ENCODE assay signal across 8 cellular contexts in genomic region chr1:156076609-156077429, GRCh38. TPM values are rescaled to one million over a fixed set of nuclear protein-coding genes. Genes with fewer than 3 reads are reported as not detected.
DNase-seq lines count a peak whose midpoint lies in the region; ATAC-seq, FAIRE-seq and TF ChIP-seq lines count a peak whose summit lies in the region.

No MANE protein-coding gene starts in this region.

- H3K4me3 Mint-ChIP-seq in astrocyte (ENCODE audit: unreplicated experiment), result no peak overlapping the region

- 97% methylated on average over 65 of the region's 73 CpGs for WGBS in HepG2 (ENCODE audit: low lambda C conversion rate)

- H3K4me2 ChIP-seq in astrocyte (ENCODE audit: low read length) (peak overlapping the region; percentile 94), HepG2 (ENCODE audit: low read depth, low read length) (no peak overlapping the region)

- DNase-seq in astrocyte (ENCODE audit: low read depth) (no peak), HepG2 (ENCODE audit: low spot score) (no peak), thoracic aorta (ENCODE audit: low spot score) (no peak), glomerular visceral epithelial cell (ENCODE audit: extremely low spot score) (no peak), NCI-H128 (lab: John Stamatoyannopoulos, UW; ENCODE audit: unreplicated experiment) (no peak)

- TF ChIP-seq POLR2A in HepG2 (IDR thresholded peaks at IDR 0.05; ENCODE audit: insufficient read depth in 1 of 2, low read depth in 2 of 2, low read length in 2 of 2), result no peak

- H3K79me2 ChIP-seq in astrocyte (ENCODE audit: insufficient read depth, low read length) (peaks cover 70% of the 10 kb centered on the region), HepG2 (ENCODE audit: insufficient read depth, low read length) (peaks cover 17% of the 10 kb centered on the region)

- FAIRE-seq in astrocyte (lab: Jason Lieb, UNC), result no peak
- FAIRE-seq in HepG2 (lab: Jason Lieb, UNC), result no peak

- in situ Hi-C loops in HepG2 (cut with HindIII; ENCODE audit: extremely low pct_ligation_motif_present, low pct_unique_long_range_greater_than_20kb), result no loop called here

- H4K20me1 ChIP-seq in astrocyte (ENCODE audit: insufficient read depth, low read length) (peaks cover 86% of the 10 kb centered on the region), HepG2 (ENCODE audit: insufficient read depth, low read length) (peaks cover 2% of the 10 kb centered on the region; the same call in 1 of the 2 replicates)

- H3K27ac Mint-ChIP-seq in astrocyte (ENCODE audit: unreplicated experiment), result no peak overlapping the region

- H3K27me3 Mint-ChIP-seq in astrocyte (ENCODE audit: low read depth, unreplicated experiment), result no peaks in the 10 kb centered on the region

- H3K4me3 ChIP-seq in astrocyte (ENCODE audit: insufficient read depth, low read depth, low read length) (no peak overlapping the region), HepG2 (replicated peaks in 1 of 3; ENCODE audit: insufficient read depth in 1 of 3, low read depth in 2 of 3, low read length in 3 of 3) (no peak overlapping the region), thoracic aorta (peak overlapping the region; percentile 53)

- TF ChIP-seq RAD21 in HepG2 (CRISPR knock-in tag; IDR thresholded peaks at IDR 0.05), result no peak

- no peak for TF ChIP-seq CTCF in astrocyte (IDR thresholded peaks at IDR 0.05; ENCODE audit: insufficient read depth, low read depth, low read length)
- TF ChIP-seq CTCF in HepG2 (CRISPR knock-in tag; IDR thresholded peaks at IDR 0.05), result no peak
- no peak for TF ChIP-seq CTCF in thoracic aorta (IDR thresholded peaks at IDR 0.05)

- peak; percentile 73 for ATAC-seq in GM21723 (IDR thresholded peaks at IDR 0.05; ENCODE audit: unreplicated experiment)
- ATAC-seq in HepG2, result no peak
- ATAC-seq in thoracic aorta (ENCODE audit: insufficient number of reproducible peaks, low FRiP score, low read depth), result no peak
- no peak for ATAC-seq in GM19324 (IDR thresholded peaks at IDR 0.05; ENCODE audit: low FRiP score, unreplicated experiment)
- ATAC-seq in HG03039 (IDR thresholded peaks at IDR 0.05; ENCODE audit: unreplicated experiment), result no peak

- no peaks in the 10 kb centered on the region for H3K27me3 ChIP-seq in astrocyte (ENCODE audit: insufficient read depth, low read length)
- no peaks in the 10 kb centered on the region for H3K27me3 ChIP-seq in HepG2 (ENCODE audit: control insufficient read depth in 1 of 2, insufficient read depth in 2 of 2, low read length in 2 of 2)
- H3K27me3 ChIP-seq in thoracic aorta (replicated peaks; ENCODE audit: insufficient read depth), result no peaks in the 10 kb centered on the region

- no peak overlapping the region for H2AFZ ChIP-seq in astrocyte (ENCODE audit: low read depth, low read length)
- H2AFZ ChIP-seq in HepG2 (ENCODE audit: low read length), result no peak overlapping the region

- TF ChIP-seq EP300 in HepG2 (IDR thresholded peaks at IDR 0.05; ENCODE audit: low read depth in 2 of 2, low read length in 2 of 2) (no peak), HepG2 (CRISPR knock-in tag; IDR thresholded peaks at IDR 0.05; ENCODE audit: borderline replicate concordance) (no peak)

- H3K36me3 ChIP-seq in astrocyte (ENCODE audit: insufficient read depth, low read length) (peaks cover 7% of the 10 kb centered on the region), HepG2 (replicated peaks in 1 of 2; ENCODE audit: control insufficient read depth in 1 of 2, insufficient read depth in 2 of 2, low read length in 2 of 2) (peaks cover 5 to 14% of the 10 kb centered on the region in 2 experiments; a peak in 4 of 5 replicates), thoracic aorta (no peaks in the 10 kb centered on the region)

- H3K4me1 Mint-ChIP-seq in astrocyte (ENCODE audit: low read depth, unreplicated experiment), result peaks cover 44% of the 10 kb centered on the region

- no TSS peak for BruUV-seq in HepG2 (replicated peaks; lab: Mats Ljungman, UMichigan)

- CTCF ChIA-PET in HepG2 (lab: Yijun Ruan, JAX; ENCODE audit: low intra/inter-chr PET ratio, low total read pairs), result no interaction called here

- H3K27ac ChIP-seq in astrocyte (ENCODE audit: low read depth, low read length), result no peak overlapping the region
- H3K27ac ChIP-seq in HepG2 (ENCODE audit: extremely low read length, insufficient read depth, low read length), result no peak overlapping the region
- no peak overlapping the region for H3K27ac ChIP-seq in thoracic aorta

- H3K9ac ChIP-seq in astrocyte (ENCODE audit: low read length) (no peak overlapping the region), HepG2 (ENCODE audit: insufficient read depth, low read depth, low read length) (no peak overlapping the region)

- H3K36me3 Mint-ChIP-seq in astrocyte (ENCODE audit: low read depth, unreplicated experiment), result peaks cover 20% of the 10 kb centered on the region

- H3K9me3 ChIP-seq in astrocyte (ENCODE audit: insufficient read depth, low read depth, low read length) (no peaks in the 10 kb centered on the region), HepG2 (ENCODE audit: low read length) (no peaks in the 10 kb centered on the region), thoracic aorta (no peaks in the 10 kb centered on the region)

- intact Hi-C loops in HepG2 (cut with micrococcal nuclease; ENCODE audit: unreplicated experiment), result no loop called here

- H3K9me3 Mint-ChIP-seq in astrocyte (ENCODE audit: unreplicated experiment), result no peaks in the 10 kb centered on the region

- POLR2A ChIA-PET in HepG2 (lab: Yijun Ruan, JAX), result no interaction called here

- H3K4me1 ChIP-seq in astrocyte (ENCODE audit: insufficient read depth, low read length) (peaks cover 28% of the 10 kb centered on the region), HepG2 (ENCODE audit: insufficient read depth, low read length) (peaks cover 49% of the 10 kb centered on the region), thoracic aorta (ENCODE audit: control insufficient read depth in 1 of 2, low read depth in 2 of 2) (peaks cover under 1 to 5% of the 10 kb centered on the region in 2 donors)

RNA-seq across cellular contexts. Expression of gene MEX3A, which starts 5.4 kb away (rescaled TPM):
- total RNA-seq in astrocyte, result 32.9 and 37.6 TPM in 2 replicates
- 7.6 TPM in 2 replicates for total RNA-seq in HepG2 (2016; rRNA removed; fragmentation: Illumina TruSeq; extraction: Trizol)
- total RNA-seq in HepG2 (2016; cell fraction: cytosol; rRNA removed; fragmentation: Illumina TruSeq; extraction: Trizol; ENCODE audit: low read depth), result 1.4 and 2.5 TPM in 2 replicates
- total RNA-seq in HepG2 (2016; cell fraction: insoluble cytoplasmic fraction; rRNA removed; fragmentation: Illumina TruSeq; extraction: Trizol), result 5.3 and 7.9 TPM in 2 replicates
- total RNA-seq in HepG2 (2016; cell fraction: membrane; rRNA removed; fragmentation: Illumina TruSeq; extraction: Trizol), result 4.5 and 7.8 TPM in 2 replicates
- total RNA-seq in HepG2 (2016; cell fraction: nucleus; rRNA removed; fragmentation: Illumina TruSeq; extraction: Trizol), result 6.2 and 7.5 TPM in 2 replicates
- polyA plus RNA-seq in HepG2 (2011; rRNA removed), result 9.0 and 9.1 TPM in 2 replicates
- 7.3 and 8.1 TPM in 2 replicates for polyA plus RNA-seq in HepG2 (2011; cell fraction: cytosol; rRNA removed)
- 11.9 and 12.9 TPM in 2 replicates for polyA plus RNA-seq in HepG2 (2011; cell fraction: nucleus; rRNA removed)
- polyA plus RNA-seq in HepG2 (2012), result 4.3 and 9.1 TPM in 2 replicates
- polyA plus RNA-seq in HepG2 (2016; cell fraction: cytosol; fragmentation: Illumina TruSeq; extraction: Trizol; ENCODE audit: low read depth), result 2.9 and 3.3 TPM in 2 replicates
- polyA plus RNA-seq in HepG2 (2016; cell fraction: insoluble cytoplasmic fraction; fragmentation: Illumina TruSeq; extraction: Trizol; ENCODE audit: low read depth), result 10.7 and 11.1 TPM in 2 replicates
- polyA plus RNA-seq in HepG2 (2016; cell fraction: membrane; fragmentation: Illumina TruSeq; extraction: Trizol; ENCODE audit: low read depth), result 4.7 and 6.0 TPM in 2 replicates
- polyA plus RNA-seq in HepG2 (2016; cell fraction: nucleus; fragmentation: Illumina TruSeq; extraction: Trizol; ENCODE audit: insufficient read depth, low read depth), result 14.7 and 15.4 TPM in 2 replicates
- 2.3 and 13.0 TPM in 2 replicates for polyA minus RNA-seq in HepG2 (2011; rRNA and poly(A)+ RNA removed; ENCODE audit: low replicate concordance)
- polyA minus RNA-seq in HepG2 (2011; cell fraction: cytosol; rRNA and poly(A)+ RNA removed), result 10.6 and 11.8 TPM in 2 replicates
- polyA minus RNA-seq in HepG2 (2011; cell fraction: nucleus; rRNA and poly(A)+ RNA removed), result 4.1 and 6.2 TPM in 2 replicates
- under 1 TPM in 1 of 2 donors, not detected in 1; 0.42 TPM for total RNA-seq in thoracic aorta

RNA-seq across cellular contexts. Expression of gene RAB25, which starts 15.9 kb away (rescaled TPM):
- total RNA-seq in astrocyte (0.99 and 3.1 TPM in 2 replicates), HepG2 (2016; rRNA removed; fragmentation: Illumina TruSeq; extraction: Trizol) (0.20 TPM in 1 of 2 replicates, not detected in the other), thoracic aorta (not detected)
- total RNA-seq in HepG2 (2016; cell fraction: cytosol; rRNA removed; fragmentation: Illumina TruSeq; extraction: Trizol; ENCODE audit: low read depth), result not detected in 2 replicates
- total RNA-seq in HepG2 (2016; cell fraction: insoluble cytoplasmic fraction; rRNA removed; fragmentation: Illumina TruSeq; extraction: Trizol), result 0.17 TPM in 1 of 2 replicates, not detected in the other
- 0.17 TPM in 1 of 2 replicates, not detected in the other for total RNA-seq in HepG2 (2016; cell fraction: membrane; rRNA removed; fragmentation: Illumina TruSeq; extraction: Trizol)
- not detected in 2 replicates for total RNA-seq in HepG2 (2016; cell fraction: nucleus; rRNA removed; fragmentation: Illumina TruSeq; extraction: Trizol)
- 0.12 and 0.22 TPM in 2 replicates for polyA plus RNA-seq in HepG2 (2011; rRNA removed)
- polyA plus RNA-seq in HepG2 (2011; cell fraction: cytosol; rRNA removed), result 0.12 and 0.21 TPM in 2 replicates
- polyA plus RNA-seq in HepG2 (2011; cell fraction: nucleus; rRNA removed), result 0.33 and 0.37 TPM in 2 replicates
- polyA plus RNA-seq in HepG2 (2012), result 0.33 and 0.34 TPM in 2 replicates
- not detected in 2 replicates for polyA plus RNA-seq in HepG2 (2016; cell fraction: cytosol; fragmentation: Illumina TruSeq; extraction: Trizol; ENCODE audit: low read depth)
- polyA plus RNA-seq in HepG2 (2016; cell fraction: insoluble cytoplasmic fraction; fragmentation: Illumina TruSeq; extraction: Trizol; ENCODE audit: low read depth), result not detected in 2 replicates
- not detected in 2 replicates for polyA plus RNA-seq in HepG2 (2016; cell fraction: membrane; fragmentation: Illumina TruSeq; extraction: Trizol; ENCODE audit: low read depth)
- not detected in 2 replicates for polyA plus RNA-seq in HepG2 (2016; cell fraction: nucleus; fragmentation: Illumina TruSeq; extraction: Trizol; ENCODE audit: insufficient read depth, low read depth)
- not detected in 2 replicates for polyA minus RNA-seq in HepG2 (2011; rRNA and poly(A)+ RNA removed; ENCODE audit: low replicate concordance)
- not detected in 2 replicates for polyA minus RNA-seq in HepG2 (2011; cell fraction: cytosol; rRNA and poly(A)+ RNA removed)
- polyA minus RNA-seq in HepG2 (2011; cell fraction: nucleus; rRNA and poly(A)+ RNA removed), result not detected in 2 replicates

RNA-seq across cellular contexts. Expression of gene LAMTOR2, which starts 22.2 kb away (rescaled TPM):
- total RNA-seq in astrocyte, result 60.1 and 62.6 TPM in 2 replicates
- total RNA-seq in HepG2 (2016; rRNA removed; fragmentation: Illumina TruSeq; extraction: Trizol), result 66.4 and 84.0 TPM in 2 replicates
- total RNA-seq in HepG2 (2016; cell fraction: cytosol; rRNA removed; fragmentation: Illumina TruSeq; extraction: Trizol; ENCODE audit: low read depth), result 39.6 and 58.1 TPM in 2 replicates
- total RNA-seq in HepG2 (2016; cell fraction: insoluble cytoplasmic fraction; rRNA removed; fragmentation: Illumina TruSeq; extraction: Trizol), result 68.2 and 78.9 TPM in 2 replicates
- 45.1 and 68.3 TPM in 2 replicates for total RNA-seq in HepG2 (2016; cell fraction: membrane; rRNA removed; fragmentation: Illumina TruSeq; extraction: Trizol)
- total RNA-seq in HepG2 (2016; cell fraction: nucleus; rRNA removed; fragmentation: Illumina TruSeq; extraction: Trizol), result 22.4 and 23.2 TPM in 2 replicates
- 36.5 and 44.9 TPM in 2 replicates for polyA plus RNA-seq in HepG2 (2011; rRNA removed)
- polyA plus RNA-seq in HepG2 (2011; cell fraction: cytosol; rRNA removed), result 45.1 and 65.7 TPM in 2 replicates
- 14.0 and 16.2 TPM in 2 replicates for polyA plus RNA-seq in HepG2 (2011; cell fraction: nucleus; rRNA removed)
- 28.1 and 35.0 TPM in 2 replicates for polyA plus RNA-seq in HepG2 (2012)
- polyA plus RNA-seq in HepG2 (2016; cell fraction: cytosol; fragmentation: Illumina TruSeq; extraction: Trizol; ENCODE audit: low read depth), result 49.1 and 78.5 TPM in 2 replicates
- 91.2 and 98.7 TPM in 2 replicates for polyA plus RNA-seq in HepG2 (2016; cell fraction: insoluble cytoplasmic fraction; fragmentation: Illumina TruSeq; extraction: Trizol; ENCODE audit: low read depth)
- 42.8 and 62.9 TPM in 2 replicates for polyA plus RNA-seq in HepG2 (2016; cell fraction: membrane; fragmentation: Illumina TruSeq; extraction: Trizol; ENCODE audit: low read depth)
- polyA plus RNA-seq in HepG2 (2016; cell fraction: nucleus; fragmentation: Illumina TruSeq; extraction: Trizol; ENCODE audit: insufficient read depth, low read depth), result 45.4 and 50.6 TPM in 2 replicates
- polyA minus RNA-seq in HepG2 (2011; rRNA and poly(A)+ RNA removed; ENCODE audit: low replicate concordance), result 18.1 and 65.8 TPM in 2 replicates
- 8.4 and 8.6 TPM in 2 replicates for polyA minus RNA-seq in HepG2 (2011; cell fraction: cytosol; rRNA and poly(A)+ RNA removed)
- polyA minus RNA-seq in HepG2 (2011; cell fraction: nucleus; rRNA and poly(A)+ RNA removed), result 6.3 and 9.4 TPM in 2 replicates
- 10 to 100 TPM; 26.4 to 37.0 TPM for total RNA-seq in thoracic aorta

RNA-seq across cellular contexts. Expression of gene UBQLN4, which starts 23.2 kb away (rescaled TPM):
- total RNA-seq in astrocyte (33.5 and 40.0 TPM in 2 replicates), HepG2 (2016; rRNA removed; fragmentation: Illumina TruSeq; extraction: Trizol) (31.5 and 33.2 TPM in 2 replicates), thoracic aorta (10 to 100 TPM; 21.7 to 36.7 TPM)
- 20.1 and 22.6 TPM in 2 replicates for total RNA-seq in HepG2 (2016; cell fraction: cytosol; rRNA removed; fragmentation: Illumina TruSeq; extraction: Trizol; ENCODE audit: low read depth)
- 29.3 and 31.9 TPM in 2 replicates for total RNA-seq in HepG2 (2016; cell fraction: insoluble cytoplasmic fraction; rRNA removed; fragmentation: Illumina TruSeq; extraction: Trizol)
- total RNA-seq in HepG2 (2016; cell fraction: membrane; rRNA removed; fragmentation: Illumina TruSeq; extraction: Trizol), result 26.2 and 29.2 TPM in 2 replicates
- 21.0 and 23.5 TPM in 2 replicates for total RNA-seq in HepG2 (2016; cell fraction: nucleus; rRNA removed; fragmentation: Illumina TruSeq; extraction: Trizol)
- polyA plus RNA-seq in HepG2 (2011; rRNA removed), result 39.8 and 42.0 TPM in 2 replicates
- 29.0 and 30.8 TPM in 2 replicates for polyA plus RNA-seq in HepG2 (2011; cell fraction: cytosol; rRNA removed)
- 55.5 and 56.3 TPM in 2 replicates for polyA plus RNA-seq in HepG2 (2011; cell fraction: nucleus; rRNA removed)
- polyA plus RNA-seq in HepG2 (2012), result 24.3 and 30.2 TPM in 2 replicates
- polyA plus RNA-seq in HepG2 (2016; cell fraction: cytosol; fragmentation: Illumina TruSeq; extraction: Trizol; ENCODE audit: low read depth), result 6.2 and 6.6 TPM in 2 replicates
- 36.9 and 41.7 TPM in 2 replicates for polyA plus RNA-seq in HepG2 (2016; cell fraction: insoluble cytoplasmic fraction; fragmentation: Illumina TruSeq; extraction: Trizol; ENCODE audit: low read depth)
- 19.4 and 20.1 TPM in 2 replicates for polyA plus RNA-seq in HepG2 (2016; cell fraction: membrane; fragmentation: Illumina TruSeq; extraction: Trizol; ENCODE audit: low read depth)
- 54.4 and 62.1 TPM in 2 replicates for polyA plus RNA-seq in HepG2 (2016; cell fraction: nucleus; fragmentation: Illumina TruSeq; extraction: Trizol; ENCODE audit: insufficient read depth, low read depth)
- 59.1 and 110 TPM in 2 replicates for polyA minus RNA-seq in HepG2 (2011; rRNA and poly(A)+ RNA removed; ENCODE audit: low replicate concordance)
- polyA minus RNA-seq in HepG2 (2011; cell fraction: cytosol; rRNA and poly(A)+ RNA removed), result 20.7 and 24.4 TPM in 2 replicates
- polyA minus RNA-seq in HepG2 (2011; cell fraction: nucleus; rRNA and poly(A)+ RNA removed), result 14.0 and 20.0 TPM in 2 replicates

RNA-seq across cellular contexts. Expression of gene LMNA, which starts 37.7 kb away (rescaled TPM):
- total RNA-seq in astrocyte (429 and 464 TPM in 2 replicates), HepG2 (2016; rRNA removed; fragmentation: Illumina TruSeq; extraction: Trizol) (190 and 225 TPM in 2 replicates), thoracic aorta (100 to 1,000 TPM; 740 to 804 TPM)
- total RNA-seq in HepG2 (2016; cell fraction: cytosol; rRNA removed; fragmentation: Illumina TruSeq; extraction: Trizol; ENCODE audit: low read depth), result 16.7 and 20.3 TPM in 2 replicates
- total RNA-seq in HepG2 (2016; cell fraction: insoluble cytoplasmic fraction; rRNA removed; fragmentation: Illumina TruSeq; extraction: Trizol), result 150 and 214 TPM in 2 replicates
- total RNA-seq in HepG2 (2016; cell fraction: membrane; rRNA removed; fragmentation: Illumina TruSeq; extraction: Trizol), result 22.8 and 26.6 TPM in 2 replicates
- total RNA-seq in HepG2 (2016; cell fraction: nucleus; rRNA removed; fragmentation: Illumina TruSeq; extraction: Trizol), result 106 and 117 TPM in 2 replicates
- polyA plus RNA-seq in HepG2 (2011; rRNA removed), result 107 and 110 TPM in 2 replicates
- polyA plus RNA-seq in HepG2 (2011; cell fraction: cytosol; rRNA removed), result 79.6 and 122 TPM in 2 replicates
- polyA plus RNA-seq in HepG2 (2011; cell fraction: nucleus; rRNA removed), result 236 and 366 TPM in 2 replicates
- polyA plus RNA-seq in HepG2 (2012), result 86.7 and 101 TPM in 2 replicates
- polyA plus RNA-seq in HepG2 (2016; cell fraction: cytosol; fragmentation: Illumina TruSeq; extraction: Trizol; ENCODE audit: low read depth), result 11.1 and 13.2 TPM in 2 replicates
- polyA plus RNA-seq in HepG2 (2016; cell fraction: insoluble cytoplasmic fraction; fragmentation: Illumina TruSeq; extraction: Trizol; ENCODE audit: low read depth), result 143 and 179 TPM in 2 replicates
- 12.6 and 16.9 TPM in 2 replicates for polyA plus RNA-seq in HepG2 (2016; cell fraction: membrane; fragmentation: Illumina TruSeq; extraction: Trizol; ENCODE audit: low read depth)
- 177 and 182 TPM in 2 replicates for polyA plus RNA-seq in HepG2 (2016; cell fraction: nucleus; fragmentation: Illumina TruSeq; extraction: Trizol; ENCODE audit: insufficient read depth, low read depth)
- polyA minus RNA-seq in HepG2 (2011; rRNA and poly(A)+ RNA removed; ENCODE audit: low replicate concordance), result 159 and 307 TPM in 2 replicates
- polyA minus RNA-seq in HepG2 (2011; cell fraction: cytosol; rRNA and poly(A)+ RNA removed), result 120 and 130 TPM in 2 replicates
- polyA minus RNA-seq in HepG2 (2011; cell fraction: nucleus; rRNA and poly(A)+ RNA removed), result 67.7 and 70.4 TPM in 2 replicates
